ENCODE assay signal across 1 cellular context in the genomic region with DNA sequence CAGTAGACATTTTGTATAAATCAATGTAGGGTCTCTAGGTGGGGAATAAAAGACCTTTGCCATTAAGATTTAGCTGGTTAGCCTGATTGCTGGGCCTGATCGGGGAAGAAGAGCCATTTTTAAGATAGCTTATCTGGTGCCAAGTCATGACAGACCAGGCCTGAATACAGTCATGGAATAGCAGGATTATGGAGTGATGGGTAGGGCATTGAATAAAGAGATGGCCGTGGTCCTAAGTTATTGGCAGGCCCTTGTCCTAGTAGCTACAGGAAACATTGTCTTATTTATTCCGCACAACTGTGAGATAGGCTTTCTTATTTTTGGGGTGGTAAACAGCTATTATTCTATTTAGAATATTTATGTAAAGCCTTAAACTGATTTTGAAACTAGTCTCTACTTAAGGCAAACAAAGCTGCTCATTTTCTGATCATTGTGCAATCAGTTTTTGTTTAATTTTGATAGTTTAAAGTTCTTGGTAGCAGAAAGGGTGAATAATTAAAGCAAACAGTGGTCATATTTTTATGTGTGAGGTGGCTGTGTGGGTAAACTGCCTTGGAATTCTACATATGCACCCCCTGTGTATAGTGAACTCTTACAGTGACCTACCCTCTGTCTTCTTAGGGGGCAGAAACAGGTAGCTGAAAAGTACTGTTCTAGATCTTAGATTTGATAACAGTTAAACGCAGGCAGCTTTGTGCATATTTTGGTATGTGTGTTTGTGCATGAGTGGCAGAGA.
A peak's percentile ranks its signal among the peaks of the same experiment; 100 is the strongest.
TF ChIP-seq lines count a peak whose summit lies in the region.

No MANE protein-coding gene starts in this region.

TF ChIP-seq in IMR-90, 13 proteins besides CTCF, POLR2A, EP300 and RAD21 (continued from another document):
- TF ChIP-seq USF2 (IDR thresholded peaks at IDR 0.05; ENCODE audit: low read depth, low read length) (no peak), FOS (IDR thresholded peaks at IDR 0.05; ENCODE audit: low read depth, low read length) (no peak), CEBPB (IDR thresholded peaks at IDR 0.05; ENCODE audit: low read depth, low read length) (peak; percentile 88), BHLHE40 (IDR thresholded peaks at IDR 0.05; ENCODE audit: low read depth, low read length) (no peak)
